Comparison of ENCODE assay signal across 1 cellular context in genomic region chr17:58679263-58680037, GRCh38.
TF ChIP-seq lines count a peak whose summit lies in the region.

No MANE protein-coding gene starts in this region.

TF ChIP-seq in GM12878, 131 proteins besides CTCF, POLR2A, EP300 and RAD21 (continued from another document and continues in another):
- TF ChIP-seq POLR2AphosphoS2 (IDR thresholded peaks at IDR 0.05; ENCODE audit: low read depth, low read length) (peak; percentile 100), USF2 (IDR thresholded peaks at IDR 0.05; ENCODE audit: borderline replicate concordance, low read depth, low read length) (no peak), NKRF (conservative IDR thresholded peaks at IDR 0.05) (peak; percentile 42; the same call in 1 of the 2 replicates), ETV6 (conservative IDR thresholded peaks at IDR 0.05 in 1 of 2, IDR thresholded peaks at IDR 0.05 in 1 of 2; ENCODE audit: borderline replicate concordance in 1 of 2, low read depth in 1 of 2) (peak; percentile 66 to 91; a peak in 2 of 4 replicates), LARP7 (IDR thresholded peaks at IDR 0.05) (peak; percentile 86), PAX5 (IDR thresholded peaks at IDR 0.05; ENCODE audit: borderline replicate concordance, low read depth, low read length) (peak; percentile 94), SIN3A (IDR thresholded peaks at IDR 0.05; ENCODE audit: low read depth, low read length) (no peak), SREBF2 (IDR thresholded peaks at IDR 0.05; ENCODE audit: low read length) (no peak), ZNF622 (IDR thresholded peaks at IDR 0.05) (no peak), YY1 (IDR thresholded peaks at IDR 0.05; ENCODE audit: low read depth, low read length) (peak; percentile 84), BACH1 (IDR thresholded peaks at IDR 0.05; ENCODE audit: borderline replicate concordance) (peak; percentile 100), MTA3 (IDR thresholded peaks at IDR 0.05; ENCODE audit: borderline replicate concordance, low read length) (peak; percentile 100), EGR1 (IDR thresholded peaks at IDR 0.05; ENCODE audit: borderline replicate concordance in 1 of 2, low read depth in 2 of 2, low read length in 2 of 2) (peak in 1 of 2 experiments; percentile 84; a peak in 2 of 3 replicates), NBN (IDR thresholded peaks at IDR 0.05) (peak; percentile 99), CEBPZ (IDR thresholded peaks at IDR 0.05; ENCODE audit: low read depth, low read length) (peak; percentile 73), PAX8 (IDR thresholded peaks at IDR 0.05) (no peak), FOXM1 (IDR thresholded peaks at IDR 0.05; ENCODE audit: low read depth, low read length) (peak; percentile 99), KLF5 (IDR thresholded peaks at IDR 0.05; ENCODE audit: partially characterized antibody) (peak; percentile 91), MYC (IDR thresholded peaks at IDR 0.05; ENCODE audit: insufficient read depth, insufficient read length, insufficient replicate concordance, low read length, severe bottlenecking) (no peak), KAT2A (conservative IDR thresholded peaks at IDR 0.05; ENCODE audit: control insufficient read depth, low read depth, low read length) (peak; percentile 76), WRNIP1 (IDR thresholded peaks at IDR 0.05; ENCODE audit: borderline replicate concordance, low read depth, low read length) (peak; percentile 99), ZNF24 (IDR thresholded peaks at IDR 0.05) (peak; percentile 64), ZNF687 (IDR thresholded peaks at IDR 0.05) (peak; percentile 99), CHD2 (IDR thresholded peaks at IDR 0.05; ENCODE audit: borderline replicate concordance, low read depth, low read length) (peak; percentile 89), SMAD5 (IDR thresholded peaks at IDR 0.05; ENCODE audit: low read depth) (peak; percentile 100), NFYA (IDR thresholded peaks at IDR 0.05; ENCODE audit: borderline replicate concordance, low read depth, low read length) (no peak), ASH2L (IDR thresholded peaks at IDR 0.05; ENCODE audit: borderline replicate concordance, low read depth) (no peak), BMI1 (IDR thresholded peaks at IDR 0.05; ENCODE audit: borderline replicate concordance) (peak; percentile 99), MYB (IDR thresholded peaks at IDR 0.05; ENCODE audit: borderline replicate concordance, low read depth, low read length) (peak; percentile 94), ZBTB33 (IDR thresholded peaks at IDR 0.05) (peak; percentile 89), HDAC2 (IDR thresholded peaks at IDR 0.05) (no peak), ELK1 (IDR thresholded peaks at IDR 0.05; ENCODE audit: low read depth, low read length) (0 out of 2 replicates have a peak, but pooled peaks have one; percentile 25), STAT3 (IDR thresholded peaks at IDR 0.05; ENCODE audit: low read depth, low read length) (peak; percentile 99), IKZF1 (conservative IDR thresholded peaks at IDR 0.05) (peak; percentile 82), BHLHE40 (IDR thresholded peaks at IDR 0.05; ENCODE audit: borderline replicate concordance in 1 of 2, low read depth in 2 of 2, low read length in 1 of 2) (peak; percentile 60 to 80), HCFC1 (IDR thresholded peaks at IDR 0.05; ENCODE audit: low read length) (peak; percentile 56), MEF2B (IDR thresholded peaks at IDR 0.05; ENCODE audit: partially characterized antibody, poor library complexity, severe bottlenecking) (peak; percentile 48)
- TF ChIP-seq, protein P1, sequence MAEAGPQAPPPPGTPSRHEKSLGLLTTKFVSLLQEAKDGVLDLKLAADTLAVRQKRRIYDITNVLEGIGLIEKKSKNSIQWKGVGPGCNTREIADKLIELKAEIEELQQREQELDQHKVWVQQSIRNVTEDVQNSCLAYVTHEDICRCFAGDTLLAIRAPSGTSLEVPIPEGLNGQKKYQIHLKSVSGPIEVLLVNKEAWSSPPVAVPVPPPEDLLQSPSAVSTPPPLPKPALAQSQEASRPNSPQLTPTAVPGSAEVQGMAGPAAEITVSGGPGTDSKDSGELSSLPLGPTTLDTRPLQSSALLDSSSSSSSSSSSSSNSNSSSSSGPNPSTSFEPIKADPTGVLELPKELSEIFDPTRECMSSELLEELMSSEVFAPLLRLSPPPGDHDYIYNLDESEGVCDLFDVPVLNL (IDR thresholded peaks at IDR 0.05; ENCODE audit: low read depth, low read length): no peak
- TF ChIP-seq, protein P2, sequence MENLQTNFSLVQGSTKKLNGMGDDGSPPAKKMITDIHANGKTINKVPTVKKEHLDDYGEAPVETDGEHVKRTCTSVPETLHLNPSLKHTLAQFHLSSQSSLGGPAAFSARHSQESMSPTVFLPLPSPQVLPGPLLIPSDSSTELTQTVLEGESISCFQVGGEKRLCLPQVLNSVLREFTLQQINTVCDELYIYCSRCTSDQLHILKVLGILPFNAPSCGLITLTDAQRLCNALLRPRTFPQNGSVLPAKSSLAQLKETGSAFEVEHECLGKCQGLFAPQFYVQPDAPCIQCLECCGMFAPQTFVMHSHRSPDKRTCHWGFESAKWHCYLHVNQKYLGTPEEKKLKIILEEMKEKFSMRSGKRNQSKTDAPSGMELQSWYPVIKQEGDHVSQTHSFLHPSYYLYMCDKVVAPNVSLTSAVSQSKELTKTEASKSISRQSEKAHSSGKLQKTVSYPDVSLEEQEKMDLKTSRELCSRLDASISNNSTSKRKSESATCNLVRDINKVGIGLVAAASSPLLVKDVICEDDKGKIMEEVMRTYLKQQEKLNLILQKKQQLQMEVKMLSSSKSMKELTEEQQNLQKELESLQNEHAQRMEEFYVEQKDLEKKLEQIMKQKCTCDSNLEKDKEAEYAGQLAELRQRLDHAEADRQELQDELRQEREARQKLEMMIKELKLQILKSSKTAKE (IDR thresholded peaks at IDR 0.05; ENCODE audit: low read depth, poor library complexity, severe bottlenecking): peak; percentile 79
- TF ChIP-seq, protein P3, sequence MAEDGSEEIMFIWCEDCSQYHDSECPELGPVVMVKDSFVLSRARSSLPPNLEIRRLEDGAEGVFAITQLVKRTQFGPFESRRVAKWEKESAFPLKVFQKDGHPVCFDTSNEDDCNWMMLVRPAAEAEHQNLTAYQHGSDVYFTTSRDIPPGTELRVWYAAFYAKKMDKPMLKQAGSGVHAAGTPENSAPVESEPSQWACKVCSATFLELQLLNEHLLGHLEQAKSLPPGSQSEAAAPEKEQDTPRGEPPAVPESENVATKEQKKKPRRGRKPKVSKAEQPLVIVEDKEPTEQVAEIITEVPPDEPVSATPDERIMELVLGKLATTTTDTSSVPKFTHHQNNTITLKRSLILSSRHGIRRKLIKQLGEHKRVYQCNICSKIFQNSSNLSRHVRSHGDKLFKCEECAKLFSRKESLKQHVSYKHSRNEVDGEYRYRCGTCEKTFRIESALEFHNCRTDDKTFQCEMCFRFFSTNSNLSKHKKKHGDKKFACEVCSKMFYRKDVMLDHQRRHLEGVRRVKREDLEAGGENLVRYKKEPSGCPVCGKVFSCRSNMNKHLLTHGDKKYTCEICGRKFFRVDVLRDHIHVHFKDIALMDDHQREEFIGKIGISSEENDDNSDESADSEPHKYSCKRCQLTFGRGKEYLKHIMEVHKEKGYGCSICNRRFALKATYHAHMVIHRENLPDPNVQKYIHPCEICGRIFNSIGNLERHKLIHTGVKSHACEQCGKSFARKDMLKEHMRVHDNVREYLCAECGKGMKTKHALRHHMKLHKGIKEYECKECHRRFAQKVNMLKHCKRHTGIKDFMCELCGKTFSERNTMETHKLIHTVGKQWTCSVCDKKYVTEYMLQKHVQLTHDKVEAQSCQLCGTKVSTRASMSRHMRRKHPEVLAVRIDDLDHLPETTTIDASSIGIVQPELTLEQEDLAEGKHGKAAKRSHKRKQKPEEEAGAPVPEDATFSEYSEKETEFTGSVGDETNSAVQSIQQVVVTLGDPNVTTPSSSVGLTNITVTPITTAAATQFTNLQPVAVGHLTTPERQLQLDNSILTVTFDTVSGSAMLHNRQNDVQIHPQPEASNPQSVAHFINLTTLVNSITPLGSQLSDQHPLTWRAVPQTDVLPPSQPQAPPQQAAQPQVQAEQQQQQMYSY (CRISPR knock-in tag; IDR thresholded peaks at IDR 0.05): peak; percentile 100
